ENCODE assay signal across 23 cellular contexts in genomic region chr10:49172204-49173132, GRCh38. TPM values are rescaled to one million over a fixed set of nuclear protein-coding genes. Genes with fewer than 3 reads are reported as not detected.
DNase-seq lines count a peak whose midpoint lies in the region; ATAC-seq and TF ChIP-seq lines count a peak whose summit lies in the region.
"Had no signal": no experiment of that assay in that cellular context is flagged by ENCODE, and none has a peak within 500 bp of the region (broad histone marks: within the 10 kb centered on the region; RNA-seq: fewer than 3 reads in every experiment).

No MANE protein-coding gene starts in this region.

- ATAC-seq in GM18907 (IDR thresholded peaks at IDR 0.05; ENCODE audit: unreplicated experiment) (peak; percentile 36), memory B cell (ENCODE audit: low read depth) (no peak)
- no peak for ATAC-seq in activated T-cell treated with anti-CD3 and anti-CD28 coated beads, Interleukin-2, amount 50 U/mL, for 72 hours (replicated peaks in 1 of 2)
- ATAC-seq: left cardiac atrium, T-helper 17 cell had no signal

- peak; percentile 51 for DNase-seq in CD1c-positive myeloid dendritic cell (ENCODE audit: extremely low spot score)
- peak; percentile 44 for DNase-seq in OCI-LY7 (ENCODE audit: low spot score)
- no peak for DNase-seq in memory B cell (ENCODE audit: low spot score in 2 of 2)
- no peak for DNase-seq in occipital lobe (lab: John Stamatoyannopoulos, UW)
- DNase-seq in AML-193 (lab: John Stamatoyannopoulos, UW), result no peak
- DNase-seq in activated CD4-positive, alpha-beta T cell treated with anti-CD3 and anti-CD28 coated beads, Interleukin-2, amount 50 U/mL, for 1 hour, result no peak
- DNase-seq in activated T-cell treated with anti-CD3 and anti-CD28 coated beads, Interleukin-2, amount 50 U/mL, for 72 hours, result no peak
- DNase-seq: activated CD4-positive, alpha-beta T cell treated with anti-CD3 and anti-CD28 coated beads, Interleukin-2, amount 10 ng/mL, durations not matched to agents 24 days and 14 days; activated naive CD4-positive, alpha-beta T cell treated with Interleukin-2 at 50 U/mL for 16 hours; CD4-positive, alpha-beta memory T cell; DMS153; GF-D8; left cardiac atrium; NCI-H1417 treated with DMSO at 0.1 percent for 48 hours; NCI-H510A; nephron progenitor cell; posterior cingulate gyrus; T-helper 17 cell; uterus had no signal

- H3K79me2 ChIP-seq in OCI-LY7 (ENCODE audit: insufficient read depth, low read depth, low read length), result no peaks in the 10 kb centered on the region

- H3K27me3 Mint-ChIP-seq in memory B cell, result no peaks in the 10 kb centered on the region
- H3K27me3 Mint-ChIP-seq in activated T-cell treated with anti-CD3 and anti-CD28 coated beads, Interleukin-2, amount 50 U/mL, for 72 hours (ENCODE audit: low read depth), result peaks cover 5% of the 10 kb centered on the region
- H3K27me3 Mint-ChIP-seq: activated CD4-positive, alpha-beta T cell treated with anti-CD3 and anti-CD28 coated beads, Interleukin-2, amount 10 ng/mL, durations not matched to agents 24 days and 14 days; CD4-positive, alpha-beta memory T cell; T-helper 17 cell had no signal

- POLR2A ChIA-PET in OCI-LY7 (lab: Charles Lee), result interaction anchor here (0.7 kb wide), 1 partner anchor 239 kb away, joined by 3 read pairs; no protein-coding TSS in a partner anchor

- peaks cover 5% of the 10 kb centered on the region for H3K36me3 Mint-ChIP-seq in memory B cell
- H3K36me3 Mint-ChIP-seq in activated T-cell treated with anti-CD3 and anti-CD28 coated beads, Interleukin-2, amount 50 U/mL, for 72 hours (ENCODE audit: insufficient read depth in 2 of 2), result no peaks in the 10 kb centered on the region

- no peak overlapping the region for H3K4me3 ChIP-seq in OCI-LY7 (ENCODE audit: low read depth, low read length, poor library complexity, severe bottlenecking)
- H3K4me3 ChIP-seq: breast epithelium, uterus had no signal

- no peaks in the 10 kb centered on the region for H3K9me3 ChIP-seq in OCI-LY7 (ENCODE audit: low read length)
- H3K9me3 ChIP-seq: breast epithelium, uterus had no signal

- H3K4me1 ChIP-seq in OCI-LY7 (ENCODE audit: insufficient read depth, low read length, poor library complexity, severe bottlenecking), result peaks cover 25% of the 10 kb centered on the region
- H3K4me1 ChIP-seq: breast epithelium, uterus had no signal

- intact Hi-C loops in OCI-LY7 (cut with micrococcal nuclease; ENCODE audit: unreplicated experiment), result no loop called here

- no TSS peak for BruUV-seq in OCI-LY7 (replicated peaks; lab: Mats Ljungman, UMichigan)

- H3K4me3 Mint-ChIP-seq in memory B cell, result peak overlapping the region; percentile 24
- H3K4me3 Mint-ChIP-seq in activated T-cell treated with anti-CD3 and anti-CD28 coated beads, Interleukin-2, amount 50 U/mL, for 72 hours, result no peak overlapping the region
- H3K4me3 Mint-ChIP-seq: activated CD4-positive, alpha-beta T cell treated with anti-CD3 and anti-CD28 coated beads, Interleukin-2, amount 10 ng/mL, durations not matched to agents 24 days and 14 days; CD4-positive, alpha-beta memory T cell; nephron progenitor cell; T-helper 17 cell had no signal

- CTCF ChIA-PET in OCI-LY7 (lab: Charles Lee; ENCODE audit: unreplicated experiment), result no interaction called here

- H3K36me3 ChIP-seq in OCI-LY7 (ENCODE audit: insufficient read depth, low read length), result no peaks in the 10 kb centered on the region
- H3K36me3 ChIP-seq: breast epithelium, uterus had no signal

- H3K9me2 ChIP-seq in OCI-LY7 (ENCODE audit: insufficient read depth, low read length), result no peaks in the 10 kb centered on the region

- no peak overlapping the region for H2AFZ ChIP-seq in OCI-LY7 (ENCODE audit: low read length)

- no peaks in the 10 kb centered on the region for H3K9me3 Mint-ChIP-seq in memory B cell
- no peaks in the 10 kb centered on the region for H3K9me3 Mint-ChIP-seq in activated T-cell treated with anti-CD3 and anti-CD28 coated beads, Interleukin-2, amount 50 U/mL, for 72 hours
- H3K9me3 Mint-ChIP-seq: activated CD4-positive, alpha-beta T cell treated with anti-CD3 and anti-CD28 coated beads, Interleukin-2, amount 10 ng/mL, durations not matched to agents 24 days and 14 days; CD4-positive, alpha-beta memory T cell; nephron progenitor cell had no signal

- H3K27ac Mint-ChIP-seq in memory B cell, result no peak overlapping the region
- no peak overlapping the region for H3K27ac Mint-ChIP-seq in activated T-cell treated with anti-CD3 and anti-CD28 coated beads, Interleukin-2, amount 50 U/mL, for 72 hours
- H3K27ac Mint-ChIP-seq: nephron progenitor cell had no signal

- peaks cover 66% of the 10 kb centered on the region for H3K4me1 Mint-ChIP-seq in memory B cell
- peaks cover 26% of the 10 kb centered on the region for H3K4me1 Mint-ChIP-seq in activated T-cell treated with anti-CD3 and anti-CD28 coated beads, Interleukin-2, amount 50 U/mL, for 72 hours (ENCODE audit: low read depth)

- no peak overlapping the region for H3K27ac ChIP-seq in OCI-LY7 (ENCODE audit: low read depth, low read length, poor library complexity, severe bottlenecking)
- H3K27ac ChIP-seq: breast epithelium, uterus had no signal

- no peak for TF ChIP-seq CTCF in OCI-LY7 (conservative IDR thresholded peaks at IDR 0.05; ENCODE audit: low read length)

- no peaks in the 10 kb centered on the region for H4K20me1 ChIP-seq in OCI-LY7 (ENCODE audit: insufficient read depth, low read length)

- peak overlapping the region; percentile 10 for H3K4me2 ChIP-seq in OCI-LY7 (ENCODE audit: low read length)

RNA-seq across cellular contexts. Expression of gene TMEM273, which starts 15.7 kb away (rescaled TPM):
- 1.8 and 5.0 TPM in 2 replicates for total RNA-seq in OCI-LY7 (2014; rRNA removed; shearing (Covaris generic))
- total RNA-seq in OCI-LY7 (2022) (0.82 and 1.3 TPM in 2 replicates), occipital lobe (1.7 TPM)
- 10 to 100 TPM; 22.5 to 88.0 TPM for total RNA-seq in activated T-cell treated with anti-CD3 and anti-CD28 coated beads, Interleukin-2, amount 50 U/mL, for 72 hours
- total RNA-seq: RPMI7951 had no signal

RNA-seq across cellular contexts. Expression of gene FAM170B, which starts 38.6 kb away (rescaled TPM):
- 0.31 and 0.38 TPM in 2 replicates for total RNA-seq in OCI-LY7 (2014; rRNA removed; shearing (Covaris generic))
- 0.23 TPM in 1 of 2 replicates, not detected in the other for total RNA-seq in OCI-LY7 (2022)
- total RNA-seq in occipital lobe, result not detected
- total RNA-seq in activated T-cell treated with anti-CD3 and anti-CD28 coated beads, Interleukin-2, amount 50 U/mL, for 72 hours, result under 1 TPM in 1 of 2 donors, not detected in 1; 0.16 TPM
- total RNA-seq: activated CD4-positive, alpha-beta T cell treated with anti-CD3 and anti-CD28 coated beads, Interleukin-2, amount 10 ng/mL, durations not matched to agents 24 days and 14 days; breast epithelium; CD4-positive, alpha-beta memory T cell; left cardiac atrium; RPMI7951; T-helper 17 cell; temporal lobe; uterus had no signal

RNA-seq across cellular contexts. Expression of gene VSTM4, which starts 57.1 kb away (rescaled TPM):
- not detected in 2 replicates for total RNA-seq in OCI-LY7 (2014; rRNA removed; shearing (Covaris generic))
- total RNA-seq in OCI-LY7 (2022) (not detected in 2 replicates), occipital lobe (2.3 TPM)
- total RNA-seq in activated T-cell treated with anti-CD3 and anti-CD28 coated beads, Interleukin-2, amount 50 U/mL, for 72 hours, result under 1 TPM in 1 of 2 donors, not detected in 1; 0.25 TPM
- total RNA-seq: CD4-positive, alpha-beta memory T cell; T-helper 17 cell had no signal

Comparison
In these comparisons a context has a peak if more than half of its experiments do, and no peak if none do; other contexts are left out.
1. DNase-seq: peak in CD1c-positive myeloid dendritic cell (single experiment) and OCI-LY7 (single experiment); none in memory B cell (0 of 2), occipital lobe (single experiment), AML-193 (0 of 2), activated CD4-positive, alpha-beta T cell treated with anti-CD3 and anti-CD28 coated beads, Interleukin-2, amount 50 U/mL, for 1 hour (single experiment) and activated T-cell treated with anti-CD3 and anti-CD28 coated beads, Interleukin-2, amount 50 U/mL, for 72 hours (0 of 2).